Comparison of ENCODE assay signal across 2 cellular contexts in the genomic region with DNA sequence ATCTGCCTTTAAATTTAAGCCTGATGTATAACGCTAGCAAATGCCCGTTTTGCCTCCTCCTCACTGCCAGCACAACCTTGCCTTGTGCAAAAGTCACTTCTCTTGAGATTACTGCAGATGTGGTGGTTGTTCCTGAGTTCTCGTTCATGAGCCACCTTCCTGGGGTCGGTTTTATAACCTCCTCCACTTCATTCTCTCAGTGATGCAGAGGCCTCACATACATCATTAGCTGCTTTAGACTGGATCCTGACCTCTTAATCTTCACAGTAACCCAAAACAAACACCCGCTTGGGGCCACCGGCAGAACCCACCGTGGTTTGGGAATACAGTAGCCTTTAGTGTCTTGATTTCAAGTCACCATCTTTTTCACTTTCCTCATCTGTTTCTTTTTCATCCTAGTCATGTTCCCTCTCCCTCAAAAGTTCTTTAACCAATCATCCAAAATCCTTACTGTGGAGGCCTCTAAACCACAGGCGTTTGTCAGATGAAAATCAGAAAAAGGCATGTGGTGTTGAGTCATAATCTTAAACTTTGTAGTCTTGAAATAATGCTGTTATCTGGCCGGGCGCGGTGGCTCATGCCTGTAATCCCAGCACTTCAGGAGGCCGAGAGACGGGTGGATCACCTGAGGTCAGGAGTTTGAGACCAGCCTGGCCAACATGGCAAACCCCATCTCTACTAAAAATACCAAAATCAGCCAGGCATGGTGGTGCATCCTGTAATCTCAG.
TF ChIP-seq lines count a peak whose summit lies in the region.

No MANE protein-coding gene starts in this region.

TF ChIP-seq in SK-N-SH, 30 proteins besides CTCF, POLR2A, EP300 and RAD21 (continued from another document):
- TF ChIP-seq RFX5 (IDR thresholded peaks at IDR 0.05; ENCODE audit: low read length) (no peak), SIN3A (IDR thresholded peaks at IDR 0.05; ENCODE audit: borderline replicate concordance, low read depth, low read length) (no peak), FOXM1 (IDR thresholded peaks at IDR 0.05; ENCODE audit: low read depth) (no peak), RXRA (IDR thresholded peaks at IDR 0.05; ENCODE audit: borderline replicate concordance, low read depth) (no peak), EZH2phosphoT487 (IDR thresholded peaks at IDR 0.05; ENCODE audit: borderline replicate concordance, low read depth) (no peak), SMC3 (IDR thresholded peaks at IDR 0.05; ENCODE audit: low read depth, low read length) (no peak), FOSL2 (IDR thresholded peaks at IDR 0.05; ENCODE audit: borderline replicate concordance, low read depth) (peak; percentile 30; the same call in 1 of the 2 replicates), MEF2A (IDR thresholded peaks at IDR 0.05; ENCODE audit: borderline replicate concordance, low read depth) (no peak), ELF1 (IDR thresholded peaks at IDR 0.05) (no peak), JUND (IDR thresholded peaks at IDR 0.05) (peak; percentile 39; the same call in 1 of the 2 replicates), YY1 (IDR thresholded peaks at IDR 0.05; ENCODE audit: low read depth) (no peak), GATA2 (CRISPR knock-in tag; IDR thresholded peaks at IDR 0.05) (no peak), FOXJ3 (CRISPR knock-in tag; IDR thresholded peaks at IDR 0.05) (no peak), TEAD4 (IDR thresholded peaks at IDR 0.05; ENCODE audit: borderline replicate concordance, insufficient read depth) (no peak), NFIC (IDR thresholded peaks at IDR 0.05; ENCODE audit: borderline replicate concordance) (no peak)
- TF ChIP-seq, protein P1, sequence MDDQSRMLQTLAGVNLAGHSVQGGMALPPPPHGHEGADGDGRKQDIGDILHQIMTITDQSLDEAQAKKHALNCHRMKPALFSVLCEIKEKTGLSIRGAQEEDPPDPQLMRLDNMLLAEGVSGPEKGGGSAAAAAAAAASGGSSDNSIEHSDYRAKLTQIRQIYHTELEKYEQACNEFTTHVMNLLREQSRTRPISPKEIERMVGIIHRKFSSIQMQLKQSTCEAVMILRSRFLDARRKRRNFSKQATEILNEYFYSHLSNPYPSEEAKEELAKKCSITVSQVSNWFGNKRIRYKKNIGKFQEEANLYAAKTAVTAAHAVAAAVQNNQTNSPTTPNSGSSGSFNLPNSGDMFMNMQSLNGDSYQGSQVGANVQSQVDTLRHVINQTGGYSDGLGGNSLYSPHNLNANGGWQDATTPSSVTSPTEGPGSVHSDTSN (IDR thresholded peaks at IDR 0.05): peak; percentile 30; the same call in 1 of the 2 replicates
- TF ChIP-seq, protein P2, sequence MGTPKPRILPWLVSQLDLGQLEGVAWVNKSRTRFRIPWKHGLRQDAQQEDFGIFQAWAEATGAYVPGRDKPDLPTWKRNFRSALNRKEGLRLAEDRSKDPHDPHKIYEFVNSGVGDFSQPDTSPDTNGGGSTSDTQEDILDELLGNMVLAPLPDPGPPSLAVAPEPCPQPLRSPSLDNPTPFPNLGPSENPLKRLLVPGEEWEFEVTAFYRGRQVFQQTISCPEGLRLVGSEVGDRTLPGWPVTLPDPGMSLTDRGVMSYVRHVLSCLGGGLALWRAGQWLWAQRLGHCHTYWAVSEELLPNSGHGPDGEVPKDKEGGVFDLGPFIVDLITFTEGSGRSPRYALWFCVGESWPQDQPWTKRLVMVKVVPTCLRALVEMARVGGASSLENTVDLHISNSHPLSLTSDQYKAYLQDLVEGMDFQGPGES (IDR thresholded peaks at IDR 0.05; ENCODE audit: low read depth, low read length): no peak
- TF ChIP-seq, protein P3, sequence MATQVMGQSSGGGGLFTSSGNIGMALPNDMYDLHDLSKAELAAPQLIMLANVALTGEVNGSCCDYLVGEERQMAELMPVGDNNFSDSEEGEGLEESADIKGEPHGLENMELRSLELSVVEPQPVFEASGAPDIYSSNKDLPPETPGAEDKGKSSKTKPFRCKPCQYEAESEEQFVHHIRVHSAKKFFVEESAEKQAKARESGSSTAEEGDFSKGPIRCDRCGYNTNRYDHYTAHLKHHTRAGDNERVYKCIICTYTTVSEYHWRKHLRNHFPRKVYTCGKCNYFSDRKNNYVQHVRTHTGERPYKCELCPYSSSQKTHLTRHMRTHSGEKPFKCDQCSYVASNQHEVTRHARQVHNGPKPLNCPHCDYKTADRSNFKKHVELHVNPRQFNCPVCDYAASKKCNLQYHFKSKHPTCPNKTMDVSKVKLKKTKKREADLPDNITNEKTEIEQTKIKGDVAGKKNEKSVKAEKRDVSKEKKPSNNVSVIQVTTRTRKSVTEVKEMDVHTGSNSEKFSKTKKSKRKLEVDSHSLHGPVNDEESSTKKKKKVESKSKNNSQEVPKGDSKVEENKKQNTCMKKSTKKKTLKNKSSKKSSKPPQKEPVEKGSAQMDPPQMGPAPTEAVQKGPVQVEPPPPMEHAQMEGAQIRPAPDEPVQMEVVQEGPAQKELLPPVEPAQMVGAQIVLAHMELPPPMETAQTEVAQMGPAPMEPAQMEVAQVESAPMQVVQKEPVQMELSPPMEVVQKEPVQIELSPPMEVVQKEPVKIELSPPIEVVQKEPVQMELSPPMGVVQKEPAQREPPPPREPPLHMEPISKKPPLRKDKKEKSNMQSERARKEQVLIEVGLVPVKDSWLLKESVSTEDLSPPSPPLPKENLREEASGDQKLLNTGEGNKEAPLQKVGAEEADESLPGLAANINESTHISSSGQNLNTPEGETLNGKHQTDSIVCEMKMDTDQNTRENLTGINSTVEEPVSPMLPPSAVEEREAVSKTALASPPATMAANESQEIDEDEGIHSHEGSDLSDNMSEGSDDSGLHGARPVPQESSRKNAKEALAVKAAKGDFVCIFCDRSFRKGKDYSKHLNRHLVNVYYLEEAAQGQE (IDR thresholded peaks at IDR 0.05; ENCODE audit: low read depth, low read length): no peak
- TF ChIP-seq, protein P4, sequence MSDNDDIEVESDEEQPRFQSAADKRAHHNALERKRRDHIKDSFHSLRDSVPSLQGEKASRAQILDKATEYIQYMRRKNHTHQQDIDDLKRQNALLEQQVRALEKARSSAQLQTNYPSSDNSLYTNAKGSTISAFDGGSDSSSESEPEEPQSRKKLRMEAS (IDR thresholded peaks at IDR 0.05; ENCODE audit: low read depth): no peak
- TF ChIP-seq, protein P5, sequence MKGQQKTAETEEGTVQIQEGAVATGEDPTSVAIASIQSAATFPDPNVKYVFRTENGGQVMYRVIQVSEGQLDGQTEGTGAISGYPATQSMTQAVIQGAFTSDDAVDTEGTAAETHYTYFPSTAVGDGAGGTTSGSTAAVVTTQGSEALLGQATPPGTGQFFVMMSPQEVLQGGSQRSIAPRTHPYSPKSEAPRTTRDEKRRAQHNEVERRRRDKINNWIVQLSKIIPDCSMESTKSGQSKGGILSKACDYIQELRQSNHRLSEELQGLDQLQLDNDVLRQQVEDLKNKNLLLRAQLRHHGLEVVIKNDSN (IDR thresholded peaks at IDR 0.05; ENCODE audit: borderline replicate concordance, low read depth): no peak

TF ChIP-seq in SK-N-SH treated with all-trans-retinoic acid at 6 μM for 48 hours, 23 proteins besides CTCF, POLR2A, EP300 and RAD21 (continued from another document):
- TF ChIP-seq, protein P6, sequence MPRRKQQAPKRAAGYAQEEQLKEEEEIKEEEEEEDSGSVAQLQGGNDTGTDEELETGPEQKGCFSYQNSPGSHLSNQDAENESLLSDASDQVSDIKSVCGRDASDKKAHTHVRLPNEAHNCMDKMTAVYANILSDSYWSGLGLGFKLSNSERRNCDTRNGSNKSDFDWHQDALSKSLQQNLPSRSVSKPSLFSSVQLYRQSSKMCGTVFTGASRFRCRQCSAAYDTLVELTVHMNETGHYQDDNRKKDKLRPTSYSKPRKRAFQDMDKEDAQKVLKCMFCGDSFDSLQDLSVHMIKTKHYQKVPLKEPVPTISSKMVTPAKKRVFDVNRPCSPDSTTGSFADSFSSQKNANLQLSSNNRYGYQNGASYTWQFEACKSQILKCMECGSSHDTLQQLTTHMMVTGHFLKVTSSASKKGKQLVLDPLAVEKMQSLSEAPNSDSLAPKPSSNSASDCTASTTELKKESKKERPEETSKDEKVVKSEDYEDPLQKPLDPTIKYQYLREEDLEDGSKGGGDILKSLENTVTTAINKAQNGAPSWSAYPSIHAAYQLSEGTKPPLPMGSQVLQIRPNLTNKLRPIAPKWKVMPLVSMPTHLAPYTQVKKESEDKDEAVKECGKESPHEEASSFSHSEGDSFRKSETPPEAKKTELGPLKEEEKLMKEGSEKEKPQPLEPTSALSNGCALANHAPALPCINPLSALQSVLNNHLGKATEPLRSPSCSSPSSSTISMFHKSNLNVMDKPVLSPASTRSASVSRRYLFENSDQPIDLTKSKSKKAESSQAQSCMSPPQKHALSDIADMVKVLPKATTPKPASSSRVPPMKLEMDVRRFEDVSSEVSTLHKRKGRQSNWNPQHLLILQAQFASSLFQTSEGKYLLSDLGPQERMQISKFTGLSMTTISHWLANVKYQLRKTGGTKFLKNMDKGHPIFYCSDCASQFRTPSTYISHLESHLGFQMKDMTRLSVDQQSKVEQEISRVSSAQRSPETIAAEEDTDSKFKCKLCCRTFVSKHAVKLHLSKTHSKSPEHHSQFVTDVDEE (CRISPR knock-in tag; IDR thresholded peaks at IDR 0.05): no peak
- TF ChIP-seq, protein P7, sequence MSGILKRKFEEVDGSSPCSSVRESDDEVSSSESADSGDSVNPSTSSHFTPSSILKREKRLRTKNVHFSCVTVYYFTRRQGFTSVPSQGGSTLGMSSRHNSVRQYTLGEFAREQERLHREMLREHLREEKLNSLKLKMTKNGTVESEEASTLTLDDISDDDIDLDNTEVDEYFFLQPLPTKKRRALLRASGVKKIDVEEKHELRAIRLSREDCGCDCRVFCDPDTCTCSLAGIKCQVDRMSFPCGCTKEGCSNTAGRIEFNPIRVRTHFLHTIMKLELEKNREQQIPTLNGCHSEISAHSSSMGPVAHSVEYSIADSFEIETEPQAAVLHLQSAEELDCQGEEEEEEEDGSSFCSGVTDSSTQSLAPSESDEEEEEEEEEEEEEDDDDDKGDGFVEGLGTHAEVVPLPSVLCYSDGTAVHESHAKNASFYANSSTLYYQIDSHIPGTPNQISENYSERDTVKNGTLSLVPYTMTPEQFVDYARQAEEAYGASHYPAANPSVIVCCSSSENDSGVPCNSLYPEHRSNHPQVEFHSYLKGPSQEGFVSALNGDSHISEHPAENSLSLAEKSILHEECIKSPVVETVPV (CRISPR knock-in tag; IDR thresholded peaks at IDR 0.05): no peak
- TF ChIP-seq, protein P8, sequence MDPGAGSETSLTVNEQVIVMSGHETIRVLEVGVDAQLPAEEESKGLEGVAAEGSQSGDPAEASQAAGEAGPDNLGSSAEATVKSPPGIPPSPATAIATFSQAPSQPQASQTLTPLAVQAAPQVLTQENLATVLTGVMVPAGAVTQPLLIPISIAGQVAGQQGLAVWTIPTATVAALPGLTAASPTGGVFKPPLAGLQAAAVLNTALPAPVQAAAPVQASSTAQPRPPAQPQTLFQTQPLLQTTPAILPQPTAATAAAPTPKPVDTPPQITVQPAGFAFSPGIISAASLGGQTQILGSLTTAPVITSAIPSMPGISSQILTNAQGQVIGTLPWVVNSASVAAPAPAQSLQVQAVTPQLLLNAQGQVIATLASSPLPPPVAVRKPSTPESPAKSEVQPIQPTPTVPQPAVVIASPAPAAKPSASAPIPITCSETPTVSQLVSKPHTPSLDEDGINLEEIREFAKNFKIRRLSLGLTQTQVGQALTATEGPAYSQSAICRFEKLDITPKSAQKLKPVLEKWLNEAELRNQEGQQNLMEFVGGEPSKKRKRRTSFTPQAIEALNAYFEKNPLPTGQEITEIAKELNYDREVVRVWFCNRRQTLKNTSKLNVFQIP (CRISPR knock-in tag; IDR thresholded peaks at IDR 0.05; ENCODE audit: borderline replicate concordance, low read depth): no peak
- TF ChIP-seq ZNF565 (CRISPR knock-in tag; conservative IDR thresholded peaks at IDR 0.05; ENCODE audit: low read depth) (no peak), PPARA (CRISPR knock-in tag; IDR thresholded peaks at IDR 0.05; ENCODE audit: borderline replicate concordance) (no peak), RARB (CRISPR knock-in tag; IDR thresholded peaks at IDR 0.05) (no peak), GLIS3 (CRISPR knock-in tag; IDR thresholded peaks at IDR 0.05) (no peak), BACH2 (CRISPR knock-in tag; IDR thresholded peaks at IDR 0.05; ENCODE audit: borderline replicate concordance) (no peak), ZFP30 (CRISPR knock-in tag; IDR thresholded peaks at IDR 0.05) (no peak), ISL1 (CRISPR knock-in tag; IDR thresholded peaks at IDR 0.05) (no peak), CSDC2 (CRISPR knock-in tag; IDR thresholded peaks at IDR 0.05) (no peak), OSR1 (CRISPR knock-in tag; IDR thresholded peaks at IDR 0.05) (no peak)
- TF ChIP-seq, protein P9, sequence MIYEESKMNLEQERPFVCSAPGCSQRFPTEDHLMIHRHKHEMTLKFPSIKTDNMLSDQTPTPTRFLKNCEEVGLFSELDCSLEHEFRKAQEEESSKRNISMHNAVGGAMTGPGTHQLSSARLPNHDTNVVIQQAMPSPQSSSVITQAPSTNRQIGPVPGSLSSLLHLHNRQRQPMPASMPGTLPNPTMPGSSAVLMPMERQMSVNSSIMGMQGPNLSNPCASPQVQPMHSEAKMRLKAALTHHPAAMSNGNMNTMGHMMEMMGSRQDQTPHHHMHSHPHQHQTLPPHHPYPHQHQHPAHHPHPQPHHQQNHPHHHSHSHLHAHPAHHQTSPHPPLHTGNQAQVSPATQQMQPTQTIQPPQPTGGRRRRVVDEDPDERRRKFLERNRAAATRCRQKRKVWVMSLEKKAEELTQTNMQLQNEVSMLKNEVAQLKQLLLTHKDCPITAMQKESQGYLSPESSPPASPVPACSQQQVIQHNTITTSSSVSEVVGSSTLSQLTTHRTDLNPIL (CRISPR knock-in tag; IDR thresholded peaks at IDR 0.05; ENCODE audit: low read depth): no peak
TF ChIP-seq in SK-N-SH treated with all-trans-retinoic acid at 6 μM for 48 hours: peak in this region for 0.
